ENCODE assay signal across 8 cellular contexts in the genomic region with DNA sequence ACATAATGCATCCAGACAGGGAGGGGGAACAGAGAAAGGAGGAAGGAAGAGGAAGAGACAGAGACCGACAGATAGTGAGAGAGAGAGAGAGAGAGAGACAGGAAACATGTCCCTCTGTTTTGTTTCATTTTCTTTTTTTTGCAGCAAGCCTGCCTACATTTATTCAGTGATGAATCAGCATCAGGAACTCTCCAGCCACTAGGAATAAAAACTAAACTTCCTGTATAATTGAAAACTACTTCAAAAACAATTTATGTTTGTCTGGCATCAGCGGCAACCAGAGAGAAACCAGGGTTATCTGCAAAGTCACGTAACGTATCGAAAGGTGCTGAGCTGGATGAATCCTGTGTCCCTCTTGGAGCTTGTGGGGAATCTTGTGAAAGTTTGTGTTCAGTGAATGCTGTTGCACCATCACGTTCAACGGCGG.
A peak's percentile ranks its signal among the peaks of the same experiment; 100 is the strongest.
DNase-seq lines count a peak whose midpoint lies in the region; ATAC-seq and TF ChIP-seq lines count a peak whose summit lies in the region.

No MANE protein-coding gene starts in this region.

- H3K4me3 ChIP-seq in CD8-positive, alpha-beta T cell (ENCODE audit: low read depth, low read length): peak overlapping the region; percentile 42
- peak overlapping the region; percentile 63 for H3K4me3 ChIP-seq in GM23248
- H3K4me3 ChIP-seq in SK-N-MC: peak overlapping the region; percentile 74
- H3K4me3 ChIP-seq in fibroblast of the aortic adventitia (ENCODE audit: low read depth, low read length): peak overlapping the region; percentile 52
- H3K4me3 ChIP-seq in stomach smooth muscle (ENCODE audit: low read length in 2 of 2): peak overlapping the region; percentile 54 to 57

- no peaks in the 10 kb centered on the region for H4K20me1 ChIP-seq in GM23248 (ENCODE audit: insufficient read depth)

- H3K27me3 ChIP-seq in CD8-positive, alpha-beta T cell (ENCODE audit: insufficient read depth, low read length): no peaks in the 10 kb centered on the region
- H3K27me3 ChIP-seq in GM23248 (replicated peaks; ENCODE audit: insufficient read depth): peaks cover 31% of the 10 kb centered on the region
- peaks cover 2 to 3% of the 10 kb centered on the region in 2 donors for H3K27me3 ChIP-seq in stomach smooth muscle (ENCODE audit: control insufficient read depth in 1 of 2, insufficient read depth in 2 of 2, low read length in 2 of 2)

- in situ Hi-C loops in GM23248 (cut with MboI): no loop called here

- no peak for DNase-seq in CD8-positive, alpha-beta T cell
- DNase-seq in GM23248 (peak; percentile 8), SK-N-MC (ENCODE audit: low read depth, low spot score) (no peak), fibroblast of the aortic adventitia (ENCODE audit: low read depth) (peak; percentile 27), ureter (ENCODE audit: low spot score) (no peak), Ammon's horn (ENCODE audit: low spot score) (no peak)
- DNase-seq in activated effector memory CD4-positive, alpha-beta T cell treated with anti-CD3 and anti-CD28 coated beads, Interleukin-2, amount 50 U/mL, for 16 hours: no peak

- H3K4me1 Mint-ChIP-seq in CD8-positive, alpha-beta T cell (ENCODE audit: low read depth): peaks cover 12% of the 10 kb centered on the region

- no peaks in the 10 kb centered on the region for H3K9me3 Mint-ChIP-seq in CD8-positive, alpha-beta T cell

- H3K27ac ChIP-seq in CD8-positive, alpha-beta T cell (ENCODE audit: low read depth, low read length): no peak overlapping the region
- H3K27ac ChIP-seq in GM23248 (no peak overlapping the region), SK-N-MC (peak overlapping the region; percentile 53; the same call in 1 of the 2 replicates), stomach smooth muscle (ENCODE audit: low read length) (no peak overlapping the region)

- CTCF ChIA-PET in CD8-positive, alpha-beta T cell (lab: Charles Lee): no interaction called here

- peaks cover 5% of the 10 kb centered on the region for H3K27me3 Mint-ChIP-seq in CD8-positive, alpha-beta T cell (ENCODE audit: low read depth)

- no peaks in the 10 kb centered on the region for H3K36me3 Mint-ChIP-seq in CD8-positive, alpha-beta T cell

- POLR2A ChIA-PET in CD8-positive, alpha-beta T cell (lab: Charles Lee): interaction anchor here (0.7 kb wide), 1 partner anchor 165 kb away, joined by 6 read pairs; no protein-coding TSS in a partner anchor

- no peaks in the 10 kb centered on the region for H3K36me3 ChIP-seq in CD8-positive, alpha-beta T cell (ENCODE audit: insufficient read depth, low read length)
- H3K36me3 ChIP-seq in GM23248 (ENCODE audit: low read depth) (no peaks in the 10 kb centered on the region), SK-N-MC (ENCODE audit: insufficient read depth, low read length) (no peaks in the 10 kb centered on the region), stomach smooth muscle (ENCODE audit: control insufficient read depth in 2 of 2, insufficient read depth in 2 of 2, low read length in 2 of 2) (no peaks in the 10 kb centered on the region)

- H3K4me3 Mint-ChIP-seq in CD8-positive, alpha-beta T cell: peak overlapping the region; percentile 86

- H3K4me2 ChIP-seq in GM23248 (ENCODE audit: unreplicated experiment): peak overlapping the region; percentile 82

- H3K9ac ChIP-seq in GM23248: no peak overlapping the region
- H3K9ac ChIP-seq in SK-N-MC (ENCODE audit: insufficient read length): peak overlapping the region; percentile 56
- H3K9ac ChIP-seq in stomach smooth muscle (ENCODE audit: low read length in 2 of 2): peak overlapping the region in 1 of 2 donors; percentile 1

- H3K4me1 ChIP-seq in CD8-positive, alpha-beta T cell (ENCODE audit: insufficient read depth, low read length): peaks cover 4% of the 10 kb centered on the region
- no peaks in the 10 kb centered on the region for H3K4me1 ChIP-seq in GM23248 (ENCODE audit: insufficient read depth)
- no peaks in the 10 kb centered on the region for H3K4me1 ChIP-seq in stomach smooth muscle (ENCODE audit: control insufficient read depth, insufficient read depth, low read length)

- H3K9me2 ChIP-seq in GM23248 (ENCODE audit: insufficient read depth): no peaks in the 10 kb centered on the region

- ATAC-seq in CD8-positive, alpha-beta T cell: no peak

- no peaks in the 10 kb centered on the region for H3F3A ChIP-seq in GM23248 (ENCODE audit: insufficient read depth)

- H2AFZ ChIP-seq in GM23248: peak overlapping the region; percentile 76

- WGBS in GM23248 (ENCODE audit: low coverage in 1 of 2, low lambda C conversion rate in 2 of 2, missing lambda C conversion rate in 2 of 2), 2 experiments: 22 to 25% methylated on average over 8 of the region's 8 CpGs

- no peak for TF ChIP-seq CTCF in CD8-positive, alpha-beta T cell (IDR thresholded peaks at IDR 0.05)
- TF ChIP-seq CTCF in fibroblast of the aortic adventitia (IDR thresholded peaks at IDR 0.05; ENCODE audit: insufficient read depth, low read length): no peak

- H3K27ac Mint-ChIP-seq in CD8-positive, alpha-beta T cell: peak overlapping the region; percentile 14

- H3K79me2 ChIP-seq in GM23248 (ENCODE audit: insufficient read depth): no peaks in the 10 kb centered on the region

- no peaks in the 10 kb centered on the region for H3K9me3 ChIP-seq in CD8-positive, alpha-beta T cell (ENCODE audit: low read length)
- no peaks in the 10 kb centered on the region for H3K9me3 ChIP-seq in GM23248 (ENCODE audit: low read depth)
- no peaks in the 10 kb centered on the region for H3K9me3 ChIP-seq in SK-N-MC (ENCODE audit: low read depth, low read length)
- H3K9me3 ChIP-seq in stomach smooth muscle (ENCODE audit: control insufficient read depth in 2 of 2, low read length in 2 of 2): no peaks in the 10 kb centered on the region

- intact Hi-C loops in CD8-positive, alpha-beta T cell (cut with DNase I, micrococcal nuclease): no loop called here

Comparison
In these comparisons a context has a peak if more than half of its experiments do, and no peak if none do; other contexts are left out.
1. DNase-seq: peak in GM23248 (single experiment) and fibroblast of the aortic adventitia (single experiment); none in CD8-positive, alpha-beta T cell (0 of 7), SK-N-MC (single experiment), activated effector memory CD4-positive, alpha-beta T cell treated with anti-CD3 and anti-CD28 coated beads, Interleukin-2, amount 50 U/mL, for 16 hours (single experiment), ureter (single experiment) and Ammon's horn (single experiment).
2. Peak in every context shown above with its lines, with median percentiles within 50 percentile points of each other: H3K4me3 ChIP-seq.